Comparison of ENCODE assay signal across 8 cellular contexts in genomic region chr19:47227347-47228167, GRCh38. TPM values are rescaled to one million over a fixed set of nuclear protein-coding genes. Genes with fewer than 3 reads are reported as not detected.
DNase-seq lines count a peak whose midpoint lies in the region; ATAC-seq and TF ChIP-seq lines count a peak whose summit lies in the region.

No MANE protein-coding gene starts in this region.

- peak in 6 of 7 experiments; percentile 23 to 61 (median 44) for DNase-seq in CD8-positive, alpha-beta T cell
- peak; percentile 98 for DNase-seq in H4 (ENCODE audit: low spot score)
- peak; percentile 74 for DNase-seq in NOMO-1 treated with dmso at 0.1 percent for 144 hours (lab: John Stamatoyannopoulos, UW; ENCODE audit: unreplicated experiment)
- DNase-seq in activated naive CD4-positive, alpha-beta T cell treated with anti-CD3 and anti-CD28 coated beads, Interleukin-2, amount 50 U/mL, for 72 hours (ENCODE audit: low spot score in 2 of 2): peak; percentile 70 to 86
- DNase-seq in head of caudate nucleus: peak in 37 of 42 donors; percentile 29 to 80 (median 54)
- peak; percentile 67 for DNase-seq in non-pigmented ciliary epithelial cell (ENCODE audit: low read depth)

- H3K9me3 ChIP-seq in CD8-positive, alpha-beta T cell (ENCODE audit: low read length): no peaks in the 10 kb centered on the region

- CTCF ChIA-PET in CD8-positive, alpha-beta T cell (lab: Charles Lee): interaction anchor here (0.6 to 9.0 kb wide), 8 partner anchors 10 to 78 kb away, joined by 3 to 116 read pairs (median 12); no protein-coding TSS in a partner anchor

- peak overlapping the region; percentile 73 for H3K27ac Mint-ChIP-seq in CD8-positive, alpha-beta T cell
- H3K27ac Mint-ChIP-seq in activated naive CD4-positive, alpha-beta T cell treated with anti-CD3 and anti-CD28 coated beads, Interleukin-2, amount 50 U/mL, for 72 hours: peak overlapping the region in 1 of 2 donors; percentile 85

- peak overlapping the region; percentile 33 for H3K27ac ChIP-seq in CD8-positive, alpha-beta T cell (ENCODE audit: low read depth, low read length)

- H3K36me3 Mint-ChIP-seq in CD8-positive, alpha-beta T cell: no peaks in the 10 kb centered on the region
- H3K36me3 Mint-ChIP-seq in activated naive CD4-positive, alpha-beta T cell treated with anti-CD3 and anti-CD28 coated beads, Interleukin-2, amount 50 U/mL, for 72 hours: peaks cover 10 to 18% of the 10 kb centered on the region in 2 donors

- H3K27me3 Mint-ChIP-seq in CD8-positive, alpha-beta T cell (ENCODE audit: low read depth): no peaks in the 10 kb centered on the region

- H3K27me3 ChIP-seq in CD8-positive, alpha-beta T cell (ENCODE audit: insufficient read depth, low read length): no peaks in the 10 kb centered on the region

- POLR2A ChIA-PET in CD8-positive, alpha-beta T cell (lab: Charles Lee): interaction anchor here (0.6 to 2.6 kb wide), 7 partner anchors 12 to 513 kb away, joined by 3 to 32 read pairs (median 4); partner anchors contain the start of gene KPTN

- H3K4me3 Mint-ChIP-seq in CD8-positive, alpha-beta T cell: peak overlapping the region; percentile 81

- H3K36me3 ChIP-seq in CD8-positive, alpha-beta T cell (ENCODE audit: insufficient read depth, low read length): no peaks in the 10 kb centered on the region

- intact Hi-C loops in CD8-positive, alpha-beta T cell (cut with DNase I, micrococcal nuclease): loop anchor here (2.0 to 10.0 kb wide), 4 partner anchors 41 to 443 kb away; partner anchors contain the start of gene SLC1A5 (in 2 of the 2)
- intact Hi-C loops in head of caudate nucleus (cut with DNase I): no loop called here

- no peak for ATAC-seq in CD8-positive, alpha-beta T cell
- ATAC-seq in activated naive CD4-positive, alpha-beta T cell treated with anti-CD3 and anti-CD28 coated beads, Interleukin-2, amount 50 U/mL, for 72 hours: peak; percentile 12 to 25
- ATAC-seq in HG03135 (IDR thresholded peaks at IDR 0.05; ENCODE audit: unreplicated experiment) (no peak), GM21423 (IDR thresholded peaks at IDR 0.05; ENCODE audit: unreplicated experiment) (no peak)

- H3K9me3 Mint-ChIP-seq in CD8-positive, alpha-beta T cell: no peaks in the 10 kb centered on the region
- no peaks in the 10 kb centered on the region for H3K9me3 Mint-ChIP-seq in activated naive CD4-positive, alpha-beta T cell treated with anti-CD3 and anti-CD28 coated beads, Interleukin-2, amount 50 U/mL, for 72 hours

- TF ChIP-seq CTCF in CD8-positive, alpha-beta T cell (IDR thresholded peaks at IDR 0.05): no peak

- peak overlapping the region; percentile 68 for H3K4me3 ChIP-seq in CD8-positive, alpha-beta T cell (ENCODE audit: low read depth, low read length)

- peaks cover 47% of the 10 kb centered on the region for H3K4me1 ChIP-seq in CD8-positive, alpha-beta T cell (ENCODE audit: insufficient read depth, low read length)

- peaks cover 29% of the 10 kb centered on the region for H3K4me1 Mint-ChIP-seq in CD8-positive, alpha-beta T cell (ENCODE audit: low read depth)

RNA-seq across cellular contexts. Expression of gene BBC3, which starts 3.4 kb away (rescaled TPM):
- 10 to 100 TPM; 29.3 to 30.2 TPM for total RNA-seq in CD8-positive, alpha-beta T cell
- total RNA-seq in H4 (2014; rRNA removed; shearing (Covaris generic)): 3.3 and 3.7 TPM in 2 replicates
- total RNA-seq in activated naive CD4-positive, alpha-beta T cell treated with anti-CD3 and anti-CD28 coated beads, Interleukin-2, amount 50 U/mL, for 72 hours: 10 to 100 TPM; 21.9 to 84.2 TPM

RNA-seq across cellular contexts. Expression of gene CCDC9, which starts 28.8 kb away (rescaled TPM):
- total RNA-seq in CD8-positive, alpha-beta T cell: 10 to 100 TPM; 53.7 to 59.0 TPM
- 3.4 and 3.6 TPM in 2 replicates for total RNA-seq in H4 (2014; rRNA removed; shearing (Covaris generic))
- 10 to 100 TPM; 50.0 to 60.2 TPM for total RNA-seq in activated naive CD4-positive, alpha-beta T cell treated with anti-CD3 and anti-CD28 coated beads, Interleukin-2, amount 50 U/mL, for 72 hours

RNA-seq across cellular contexts. Expression of gene INAFM1, which starts 47.1 kb away (rescaled TPM):
- 10 to 100 TPM; 12.4 to 14.7 TPM for total RNA-seq in CD8-positive, alpha-beta T cell
- total RNA-seq in H4 (2014; rRNA removed; shearing (Covaris generic)): 5.7 and 7.2 TPM in 2 replicates
- 10 to 100 TPM; 16.9 to 20.0 TPM for total RNA-seq in activated naive CD4-positive, alpha-beta T cell treated with anti-CD3 and anti-CD28 coated beads, Interleukin-2, amount 50 U/mL, for 72 hours

Comparison
In these comparisons a context has a peak if more than half of its experiments do, and no peak if none do; other contexts are left out.
1. ATAC-seq: peak in activated naive CD4-positive, alpha-beta T cell treated with anti-CD3 and anti-CD28 coated beads, Interleukin-2, amount 50 U/mL, for 72 hours (2 of 2); none in CD8-positive, alpha-beta T cell (single experiment), HG03135 (single experiment) and GM21423 (single experiment).
2. DNase-seq: peak in every context shown above with its lines; median percentile 98 in H4; 78 in activated naive CD4-positive, alpha-beta T cell treated with anti-CD3 and anti-CD28 coated beads, Interleukin-2, amount 50 U/mL, for 72 hours; 74 in NOMO-1 treated with dmso at 0.1 percent for 144 hours; 67 in non-pigmented ciliary epithelial cell; 54 in head of caudate nucleus; 44 in CD8-positive, alpha-beta T cell.
3. RNA of gene CCDC9, which starts 28.8 kb away (total RNA-seq): 50.0 to 60.2 TPM in activated naive CD4-positive, alpha-beta T cell treated with anti-CD3 and anti-CD28 coated beads, Interleukin-2, amount 50 U/mL, for 72 hours and 53.7 to 59.0 TPM in CD8-positive, alpha-beta T cell; 3.4 to 3.6 TPM in H4; every median in the first group is over 10 times any median in the second.